ENCODE assay signal across 9 cellular contexts in the genomic region with DNA sequence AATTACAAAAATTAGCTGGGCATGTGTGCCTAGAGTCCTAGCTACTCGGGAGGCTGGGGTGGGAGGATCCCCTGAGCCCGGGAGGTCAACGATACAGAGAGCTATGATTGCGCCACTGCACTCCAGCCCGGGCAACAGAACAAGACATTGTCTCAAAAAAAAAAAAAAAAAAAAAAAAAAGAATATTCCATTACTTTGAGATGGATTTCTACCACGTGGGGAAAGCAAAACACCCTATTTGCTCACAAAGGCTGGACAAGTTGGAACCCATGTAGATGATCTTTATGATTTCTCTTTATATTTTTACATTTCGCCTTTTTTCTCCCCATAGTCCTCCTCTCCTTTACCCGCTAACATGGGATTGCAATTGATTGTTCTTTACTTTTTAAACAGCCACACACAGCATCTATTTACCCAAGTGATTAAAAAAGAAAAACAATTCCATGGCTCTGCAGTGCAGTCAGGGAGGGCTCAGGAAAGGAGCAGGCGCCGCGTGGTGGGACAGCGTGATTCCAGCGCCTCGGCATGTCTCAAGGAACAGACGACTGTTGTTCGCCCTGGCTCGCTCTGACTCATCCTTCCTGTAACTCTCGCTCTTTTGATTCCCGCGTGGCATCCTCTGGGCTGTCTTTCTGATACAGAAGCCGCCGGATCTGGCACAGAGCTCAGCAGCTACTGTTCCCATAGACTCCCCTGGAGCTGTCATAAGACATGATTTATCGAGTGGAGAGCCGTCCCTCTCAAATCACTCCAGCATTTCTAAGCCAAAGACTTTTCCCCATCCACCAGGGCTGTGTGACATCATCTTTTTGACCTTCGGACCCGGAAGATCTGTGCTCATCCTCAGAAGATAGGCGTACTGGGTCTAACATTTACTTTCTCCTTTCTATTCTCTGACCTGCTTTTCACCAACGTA.
DNase-seq lines count a peak whose midpoint lies in the region; ATAC-seq and TF ChIP-seq lines count a peak whose summit lies in the region.
"Had no signal": no experiment of that assay in that cellular context is flagged by ENCODE, and none has a peak within 500 bp of the region (broad histone marks: within the 10 kb centered on the region; RNA-seq: fewer than 3 reads in every experiment).

No MANE protein-coding gene starts in this region.

- no peaks in the 10 kb centered on the region for H3K36me3 Mint-ChIP-seq in Calu3 (ENCODE audit: insufficient read depth, unreplicated experiment)
- no peaks in the 10 kb centered on the region for H3K36me3 Mint-ChIP-seq in activated CD4-positive, alpha-beta T cell treated with anti-CD3 and anti-CD28 coated beads for 36 hours (ENCODE audit: low read depth)

- peak overlapping the region; percentile 1 for H3K4me3 ChIP-seq in fibroblast of villous mesenchyme (ENCODE audit: low read depth, low read length)

- TF ChIP-seq CTCF in Calu3 (IDR thresholded peaks at IDR 0.05; ENCODE audit: unreplicated experiment) (no peak), RWPE1 (conservative IDR thresholded peaks at IDR 0.05; ENCODE audit: low read depth) (no peak), fibroblast of villous mesenchyme (IDR thresholded peaks at IDR 0.05; ENCODE audit: insufficient read depth, low read depth, low read length) (no peak)

- POLR2A ChIA-PET in RWPE1 (lab: Yijun Ruan, JAX; ENCODE audit: low non-redundant PET), result no interaction called here
- POLR2A ChIA-PET in activated CD4-positive, alpha-beta T cell treated with anti-CD3 and anti-CD28 coated beads for 36 hours (lab: Charles Lee), result no interaction called here

- peaks cover 42% of the 10 kb centered on the region for H3K27me3 Mint-ChIP-seq in Calu3 (ENCODE audit: unreplicated experiment)
- peaks cover 64% of the 10 kb centered on the region for H3K27me3 Mint-ChIP-seq in activated CD4-positive, alpha-beta T cell treated with anti-CD3 and anti-CD28 coated beads for 36 hours

- H3K27ac ChIP-seq in RWPE1, result peak overlapping the region; percentile 50

- CTCF ChIA-PET in Calu3 (lab: Charles Lee) (interaction anchor here (0.6 to 1.1 kb wide), 3 partner anchors 128 to 811 kb away, joined by 3 to 4 read pairs (median 3); no protein-coding TSS in a partner anchor), RWPE1 (lab: Yijun Ruan, JAX) (interaction anchor here (0.6 kb wide), 1 partner anchor 1548 kb away, joined by 3 read pairs; no protein-coding TSS in a partner anchor)
- CTCF ChIA-PET in activated CD4-positive, alpha-beta T cell treated with anti-CD3 and anti-CD28 coated beads for 36 hours (lab: Charles Lee), result no interaction called here

- peaks cover 23% of the 10 kb centered on the region for H3K4me1 Mint-ChIP-seq in Calu3 (ENCODE audit: low read depth, unreplicated experiment)
- no peaks in the 10 kb centered on the region for H3K4me1 Mint-ChIP-seq in activated CD4-positive, alpha-beta T cell treated with anti-CD3 and anti-CD28 coated beads for 36 hours

- no TSS peak for BruUV-seq in Calu3 (replicated peaks; lab: Mats Ljungman, UMichigan)

- H3K27ac Mint-ChIP-seq in Calu3 (ENCODE audit: unreplicated experiment), result peak overlapping the region; percentile 37
- H3K27ac Mint-ChIP-seq in activated CD4-positive, alpha-beta T cell treated with anti-CD3 and anti-CD28 coated beads for 36 hours, result no peak overlapping the region

- no peak for ATAC-seq in activated CD4-positive, alpha-beta T cell treated with anti-CD3 and anti-CD28 coated beads for 36 hours
- no peak for ATAC-seq in HG03354 (IDR thresholded peaks at IDR 0.05; ENCODE audit: poor library complexity, severe bottlenecking, unreplicated experiment)

- no peaks in the 10 kb centered on the region for H3K9me3 Mint-ChIP-seq in Calu3 (ENCODE audit: low read depth, unreplicated experiment)
- H3K9me3 Mint-ChIP-seq in activated CD4-positive, alpha-beta T cell treated with anti-CD3 and anti-CD28 coated beads for 36 hours (ENCODE audit: low read depth), result no peaks in the 10 kb centered on the region
- H3K9me3 Mint-ChIP-seq: central memory CD8-positive, alpha-beta T cell had no signal

- peak overlapping the region; percentile 64 for H3K4me3 Mint-ChIP-seq in Calu3 (ENCODE audit: low read depth, unreplicated experiment)
- H3K4me3 Mint-ChIP-seq in activated CD4-positive, alpha-beta T cell treated with anti-CD3 and anti-CD28 coated beads for 36 hours, result no peak overlapping the region
- H3K4me3 Mint-ChIP-seq: central memory CD8-positive, alpha-beta T cell had no signal

- intact Hi-C loops in Calu3 (cut with micrococcal nuclease; ENCODE audit: unreplicated experiment), result loop anchor here (10.0 kb wide), 1 partner anchor 119 kb away; no protein-coding TSS in a partner anchor
- intact Hi-C loops in activated CD4-positive, alpha-beta T cell treated with anti-CD3 and anti-CD28 coated beads for 36 hours (cut with DNase I, micrococcal nuclease), result no loop called here

- DNase-seq in Calu3 (peak; percentile 69), RWPE1 (ENCODE audit: low spot score) (peak; percentile 80), fibroblast of villous mesenchyme (ENCODE audit: low read depth) (peak; percentile 93), non-pigmented ciliary epithelial cell (ENCODE audit: low read depth) (peak; percentile 32), NCI-H128 (lab: John Stamatoyannopoulos, UW; ENCODE audit: unreplicated experiment) (no peak), NCI-H345 (lab: John Stamatoyannopoulos, UW) (no peak)
- DNase-seq in activated CD4-positive, alpha-beta T cell treated with anti-CD3 and anti-CD28 coated beads for 36 hours, result no peak

Comparison
In these comparisons a context has a peak if more than half of its experiments do, and no peak if none do; other contexts are left out.
1. DNase-seq: peak in Calu3 (single experiment), RWPE1 (single experiment), fibroblast of villous mesenchyme (single experiment) and non-pigmented ciliary epithelial cell (single experiment); none in activated CD4-positive, alpha-beta T cell treated with anti-CD3 and anti-CD28 coated beads for 36 hours (single experiment), NCI-H128 (single experiment) and NCI-H345 (single experiment).